Comparison of ENCODE assay signal across 30 cellular contexts in the genomic region with DNA sequence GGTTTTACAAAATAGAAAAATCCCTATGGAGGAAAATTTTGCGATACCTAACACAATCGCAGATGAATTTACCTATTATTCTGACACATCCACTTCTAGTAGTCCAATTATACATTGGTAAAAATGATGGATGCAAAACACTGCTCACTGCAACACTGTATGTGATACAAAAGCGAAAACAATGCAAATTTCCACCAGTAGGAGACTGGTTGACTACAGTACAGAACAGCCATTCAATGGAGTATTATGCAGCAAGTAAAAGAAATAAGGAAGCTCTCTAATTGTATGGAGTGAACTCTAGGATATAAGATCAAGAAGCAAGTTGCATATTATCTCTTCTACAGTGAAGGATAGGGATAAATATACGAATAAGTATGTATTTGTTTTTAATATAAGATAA. TPM values are rescaled to one million over a fixed set of nuclear protein-coding genes. Genes with fewer than 3 reads are reported as not detected.
DNase-seq lines count a peak whose midpoint lies in the region; ATAC-seq, FAIRE-seq and TF ChIP-seq lines count a peak whose summit lies in the region.
"Had no signal": no experiment of that assay in that cellular context is flagged by ENCODE, and none has a peak within 500 bp of the region (broad histone marks: within the 10 kb centered on the region; RNA-seq: fewer than 3 reads in every experiment).

No MANE protein-coding gene starts in this region.

- no peak overlapping the region for H3K9ac ChIP-seq in mammary epithelial cell (ENCODE audit: insufficient read depth, low read length)
- H3K9ac ChIP-seq in K562 (ENCODE audit: insufficient read depth in 1 of 2, low read depth in 2 of 2, low read length in 2 of 2): no peak overlapping the region
- H3K9ac ChIP-seq: neural progenitor cell had no signal

- no peaks in the 10 kb centered on the region for H3K27me3 ChIP-seq in mammary epithelial cell (ENCODE audit: insufficient read depth, low read length)
- no peaks in the 10 kb centered on the region for H3K27me3 ChIP-seq in K562 (ENCODE audit: control insufficient read depth in 2 of 2, insufficient read depth in 2 of 2, low read length in 2 of 2)
- H3K27me3 ChIP-seq: cardiac muscle cell, neural progenitor cell, SJCRH30, vagina had no signal

- POLR2A ChIA-PET in MCF 10A (lab: Yijun Ruan, JAX) (interaction anchor here (1.4 kb wide), 1 partner anchor 46 kb away, joined by 3 read pairs; no protein-coding TSS in a partner anchor), K562 (lab: Yijun Ruan, JAX) (no interaction called here)

- intact Hi-C loops in mammary epithelial cell (cut with micrococcal nuclease): no loop called here
- intact Hi-C loops in MCF 10A (cut with micrococcal nuclease): no loop called here
- intact Hi-C loops in K562 (cut with micrococcal nuclease): no loop called here

- 97% methylated on average over 4 of the region's 4 CpGs for WGBS in mammary epithelial cell (ENCODE audit: low coverage, missing lambda C conversion rate)
- WGBS in K562 (ENCODE audit: insufficient coverage, low coverage, missing lambda C conversion rate): 92% methylated on average over 4 of the region's 4 CpGs

- BruUV-seq in mammary epithelial cell (replicated peaks; lab: Mats Ljungman, UMichigan) (no TSS peak), MCF 10A (replicated peaks; lab: Mats Ljungman, UMichigan) (no TSS peak), K562 (replicated peaks; lab: Mats Ljungman, UMichigan) (no TSS peak)

- no peak for TF ChIP-seq RAD21 in K562 (CRISPR knock-in tag; conservative IDR thresholded peaks at IDR 0.05 in 1 of 2, IDR thresholded peaks at IDR 0.05 in 1 of 2)

- H3K4me1 Mint-ChIP-seq in MCF 10A (ENCODE audit: insufficient read depth, unreplicated experiment) (peaks cover 6% of the 10 kb centered on the region), type B pancreatic cell (ENCODE audit: unreplicated experiment) (no peaks in the 10 kb centered on the region)
- H3K4me1 Mint-ChIP-seq: neural progenitor cell had no signal

- in situ Hi-C loops in mammary epithelial cell (cut with MboI; ENCODE audit: low sequenced_read_pairs in 2 of 2) (loop anchor here in 1 of 2 donors (25.0 kb wide), 1 partner anchor 99 kb away; no protein-coding TSS in a partner anchor), K562 (cut with MboI) (no loop called here)

- dilution Hi-C loops in mammary epithelial cell (cut with HindIII; ENCODE audit: low sequenced_read_pairs): no loop called here

- H4K20me1 ChIP-seq in mammary epithelial cell (ENCODE audit: insufficient read depth, low read length): no peaks in the 10 kb centered on the region
- no peaks in the 10 kb centered on the region for H4K20me1 ChIP-seq in K562 (replicated peaks; ENCODE audit: control insufficient read depth, insufficient read depth, low read length)

- H3K9me1 ChIP-seq in K562 (ENCODE audit: control insufficient read depth, insufficient read depth, low read length): no peaks in the 10 kb centered on the region

- H3K27ac Mint-ChIP-seq in MCF 10A (ENCODE audit: low read depth, unreplicated experiment) (no peak overlapping the region), type B pancreatic cell (no peak overlapping the region)
- H3K27ac Mint-ChIP-seq: activated CD8-positive, alpha-beta T cell treated with anti-CD3 and anti-CD28 coated beads, Interleukin-2, amount 10 ng/mL, durations not matched to agents 7 days and 5 days; neural progenitor cell; T-helper 1 cell treated with Interleukin-12 subunit alpha and Interleukin-12 subunit beta and Interleukin-4 antibody, amounts not matched to agents 30 μg/mL and 1 μg/mL, for 36 hours had no signal

- peaks cover 73% of the 10 kb centered on the region for H3K79me2 ChIP-seq in mammary epithelial cell (ENCODE audit: insufficient read depth, low read length)
- H3K79me2 ChIP-seq in K562 (ENCODE audit: control insufficient read depth, insufficient read depth, low read length): peaks cover 46% of the 10 kb centered on the region; the same call in 2 of the 3 replicates

- no peaks in the 10 kb centered on the region for H3K27me3 Mint-ChIP-seq in MCF 10A (ENCODE audit: insufficient read depth, unreplicated experiment)
- no peaks in the 10 kb centered on the region for H3K27me3 Mint-ChIP-seq in type B pancreatic cell

- no peak for TF ChIP-seq POLR2A in K562 (conservative IDR thresholded peaks at IDR 0.05)

- ATAC-seq in K562: peak; percentile 65
- ATAC-seq: activated CD8-positive, alpha-beta T cell treated with anti-CD3 and anti-CD28 coated beads, Interleukin-2, amount 10 ng/mL, durations not matched to agents 7 days and 5 days; activated T-cell treated with anti-CD3 and anti-CD28 coated beads, Interleukin-2, amount 50 U/mL, for 4 hours; sciatic nerve had no signal

- H3K27ac ChIP-seq in mammary epithelial cell (ENCODE audit: insufficient read depth, low read depth, low read length): no peak overlapping the region
- no peak overlapping the region for H3K27ac ChIP-seq in K562 (ENCODE audit: extremely low read depth, low read depth, low read length)
- H3K27ac ChIP-seq: C4-2B, cardiac muscle cell, neural progenitor cell, SJCRH30, thoracic aorta, vagina had no signal

- CTCF ChIA-PET in mammary epithelial cell (lab: Charles Lee; ENCODE audit: low non-redundant PET) (no interaction called here), MCF 10A (lab: Yijun Ruan, JAX) (interaction anchor here (0.7 kb wide), 1 partner anchor 23 kb away, joined by 3 read pairs; no protein-coding TSS in a partner anchor), K562 (lab: Yijun Ruan, JAX; ENCODE audit: low intra/inter-chr PET ratio) (no interaction called here)

- no peak for TF ChIP-seq EP300 in K562 (IDR thresholded peaks at IDR 0.05; ENCODE audit: low read length)

- FAIRE-seq in K562 (lab: Jason Lieb, UNC): no peak
- FAIRE-seq: D721Med had no signal

- H3K4me3 Mint-ChIP-seq in MCF 10A (ENCODE audit: unreplicated experiment): no peak overlapping the region
- no peak overlapping the region for H3K4me3 Mint-ChIP-seq in type B pancreatic cell
- H3K4me3 Mint-ChIP-seq: activated CD8-positive, alpha-beta T cell treated with anti-CD3 and anti-CD28 coated beads, Interleukin-2, amount 10 ng/mL, durations not matched to agents 7 days and 5 days; activated T-cell treated with anti-CD3 and anti-CD28 coated beads, Interleukin-2, amount 50 U/mL, for 4 hours; neural progenitor cell; T-helper 1 cell treated with Interleukin-12 subunit alpha and Interleukin-12 subunit beta and Interleukin-4 antibody, amounts not matched to agents 30 μg/mL and 1 μg/mL, for 36 hours had no signal

- H3K4me3 ChIP-seq in mammary epithelial cell (replicated peaks in 1 of 3; ENCODE audit: insufficient read depth in 1 of 3, low read depth in 2 of 3, low read length in 3 of 3): no peak overlapping the region
- H3K4me3 ChIP-seq in K562: no peak overlapping the region
- H3K4me3 ChIP-seq: cardiac muscle cell, lung, neural progenitor cell, SJCRH30, thoracic aorta, vagina had no signal

- H3K36me3 ChIP-seq in mammary epithelial cell (ENCODE audit: insufficient read depth, low read length): peaks cover 32% of the 10 kb centered on the region
- peaks cover 90% of the 10 kb centered on the region for H3K36me3 ChIP-seq in K562 (ENCODE audit: control insufficient read depth, insufficient read depth, low read length)

- TF ChIP-seq CTCF in mammary epithelial cell (conservative IDR thresholded peaks at IDR 0.05 in 1 of 2, IDR thresholded peaks at IDR 0.05 in 1 of 2; ENCODE audit: extremely low read depth in 1 of 2, insufficient read depth in 1 of 2, low read depth in 1 of 2, low read length in 2 of 2) (no peak), MCF 10A (IDR thresholded peaks at IDR 0.05; ENCODE audit: unreplicated experiment) (no peak), K562 (IDR thresholded peaks at IDR 0.05 in 2 of 3, conservative IDR thresholded peaks at IDR 0.05 in 1 of 3; ENCODE audit: insufficient read depth in 2 of 3, low read depth in 1 of 3, low read length in 3 of 3) (no peak; a peak in 1 of 6 replicates), type B pancreatic cell (conservative IDR thresholded peaks at IDR 0.05) (peak; percentile 28)

- no peaks in the 10 kb centered on the region for H3K9me3 Mint-ChIP-seq in MCF 10A (ENCODE audit: unreplicated experiment)
- H3K9me3 Mint-ChIP-seq in type B pancreatic cell: no peaks in the 10 kb centered on the region
- H3K9me3 Mint-ChIP-seq: activated T-cell treated with anti-CD3 and anti-CD28 coated beads, Interleukin-2, amount 50 U/mL, for 4 hours; neural progenitor cell; T-helper 1 cell treated with Interleukin-12 subunit alpha and Interleukin-12 subunit beta and Interleukin-4 antibody, amounts not matched to agents 30 μg/mL and 1 μg/mL, for 36 hours had no signal

- peaks cover 10% of the 10 kb centered on the region for H3K4me1 ChIP-seq in mammary epithelial cell (ENCODE audit: insufficient read depth, low read length)
- no peaks in the 10 kb centered on the region for H3K4me1 ChIP-seq in K562 (replicated peaks in 1 of 2; ENCODE audit: control insufficient read depth in 2 of 2, insufficient read depth in 2 of 2, low read length in 2 of 2)
- H3K4me1 ChIP-seq: neural progenitor cell, SJCRH30, vagina had no signal

- peaks cover 72% of the 10 kb centered on the region for H3K36me3 Mint-ChIP-seq in MCF 10A (ENCODE audit: insufficient read depth, unreplicated experiment)
- peaks cover 37% of the 10 kb centered on the region for H3K36me3 Mint-ChIP-seq in type B pancreatic cell

- H3K9me3 ChIP-seq in mammary epithelial cell (replicated peaks; ENCODE audit: insufficient read depth, low read length): no peaks in the 10 kb centered on the region
- no peaks in the 10 kb centered on the region for H3K9me3 ChIP-seq in K562 (replicated peaks; ENCODE audit: control insufficient read depth, insufficient read depth, low read depth, low read length)
- H3K9me3 ChIP-seq: SJCRH30, thoracic aorta, vagina had no signal

- DNase-seq in mammary epithelial cell (no peak), MCF 10A (ENCODE audit: unreplicated experiment) (no peak), LHCN-M2 (ENCODE audit: low read depth) (peak; percentile 4), K562 (ENCODE audit: extremely low read depth in 1 of 4, low spot score in 3 of 4) (peak in 2 of 4 experiments; percentile 22), type B pancreatic cell (ENCODE audit: extremely low spot score, unreplicated experiment) (no peak), NCI-H774 (lab: John Stamatoyannopoulos, UW) (no peak), NCI-H345 treated with DMSO at 0.1 percent for 48 hours (lab: John Stamatoyannopoulos, UW; ENCODE audit: unreplicated experiment) (no peak), LoVo (ENCODE audit: low spot score) (no peak)
- DNase-seq: activated CD8-positive, alpha-beta T cell treated with anti-CD3 and anti-CD28 coated beads, Interleukin-2, amount 10 ng/mL, durations not matched to agents 7 days and 5 days; activated naive CD4-positive, alpha-beta T cell; activated T-cell treated with anti-CD3 and anti-CD28 coated beads, Interleukin-2, amount 50 U/mL, for 4 hours; amygdala; cortex of kidney; glutamatergic neuron; KBM-7; NCI-H1105; NCI-H2081; NCI-H345; posterior cingulate gyrus; SJCRH30; stimulated activated naive CD4-positive, alpha-beta T cell treated with Interleukin-2 at 50 U/mL for 16 hours had no signal

- H3K4me2 ChIP-seq in mammary epithelial cell (ENCODE audit: insufficient read depth, low read depth, low read length) (peak overlapping the region; percentile 35), K562 (ENCODE audit: insufficient read depth, low read length) (no peak overlapping the region)
- H3K4me2 ChIP-seq: neural progenitor cell had no signal

- H2AFZ ChIP-seq in mammary epithelial cell (ENCODE audit: low read depth, low read length) (no peak overlapping the region), K562 (ENCODE audit: low read depth, low read length) (no peak overlapping the region)
- H2AFZ ChIP-seq: neural progenitor cell had no signal

RNA-seq across cellular contexts. Expression of a gene that starts 48.5 kb away (rescaled TPM):
- total RNA-seq in mammary epithelial cell (10 to 100 TPM; 12.5 to 14.4 TPM), MCF 10A (2022) (18.4 and 19.5 TPM in 2 replicates), LHCN-M2 (2014; rRNA removed) (9.9 and 10.8 TPM in 2 replicates), K562 (2014; rRNA removed) (28.1 and 33.9 TPM in 2 replicates), K562 (2014; rRNA removed; fragmentation: Illumina TruSeq; extraction: Trizol) (19.8 and 21.4 TPM in 2 replicates), K562 (2015; rRNA removed; fragmentation: Illumina TruSeq; extraction: Trizol) (19.3 and 20.2 TPM in 2 replicates), K562 (2021) (24.4 and 28.5 TPM in 2 replicates), type B pancreatic cell (ENCODE audit: low replicate concordance) (32.6 and 36.5 TPM in 2 replicates)
- polyA plus RNA-seq in mammary epithelial cell (10.0 TPM), K562 (2011; rRNA removed) (23.7 and 29.2 TPM in 2 replicates), K562 (2014; fragmentation: Illumina TruSeq; extraction: Trizol) (18.3 and 19.3 TPM in 2 replicates), K562 (2014; fragmentation: Nextera tagmentation; extraction: Ambion mirVana) (1 to 10 TPM; 9.2 to 9.6 TPM), K562 (2014; rRNA removed) (37.2 and 40.9 TPM in 2 replicates)
- polyA minus RNA-seq in mammary epithelial cell: 7.2 TPM
- polyA plus RNA-seq in LHCN-M2 (2012): 4.1 TPM
- total RNA-seq in K562 (2011; cell fraction: chromatin; rRNA removed; ENCODE audit: low replicate concordance): 102 and 113 TPM in 2 replicates
- 84.7 and 97.7 TPM in 2 replicates for total RNA-seq in K562 (2011; cell fraction: nucleolus; rRNA removed)
- total RNA-seq in K562 (2011; cell fraction: nucleoplasm; rRNA removed): 88.4 and 88.6 TPM in 2 replicates
- 11.1 and 23.6 TPM in 2 replicates for polyA plus RNA-seq in K562 (2011; cell fraction: cytosol; rRNA removed)
- polyA plus RNA-seq in K562 (2011; cell fraction: nucleus; rRNA removed): 78.8 and 120 TPM in 2 replicates
- polyA plus RNA-seq in K562 (2012): 17.5 and 21.5 TPM in 2 replicates
- 25.0 and 25.3 TPM in 2 replicates for polyA minus RNA-seq in K562 (2011; rRNA and poly(A)+ RNA removed)
- 9.0 and 16.0 TPM in 2 replicates for polyA minus RNA-seq in K562 (2011; cell fraction: cytosol; rRNA and poly(A)+ RNA removed)
- 47.0 and 59.0 TPM in 2 replicates for polyA minus RNA-seq in K562 (2011; cell fraction: nucleus; rRNA and poly(A)+ RNA removed)
